ENCODE assay signal across 8 cellular contexts in the genomic region with DNA sequence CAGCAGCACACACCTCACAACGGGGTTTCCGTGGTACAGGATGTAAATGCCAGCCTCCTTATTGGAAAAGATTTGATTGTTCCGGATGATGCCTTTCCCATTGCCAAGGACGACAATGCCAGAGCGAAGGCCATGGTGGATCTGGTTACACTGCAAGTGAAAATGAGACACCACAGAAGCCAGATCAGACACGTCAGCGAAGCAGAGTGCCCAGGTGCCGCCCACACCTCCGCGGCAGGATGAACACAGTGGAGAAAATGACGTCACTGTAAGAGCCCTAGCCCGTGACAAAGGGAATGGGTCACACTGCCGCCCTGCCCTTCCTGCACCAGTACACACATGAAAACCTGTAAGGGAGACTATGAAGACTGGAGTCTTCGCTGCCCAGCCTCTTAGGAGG. TPM values are rescaled to one million over a fixed set of nuclear protein-coding genes. Genes with fewer than 3 reads are reported as not detected.
A peak's percentile ranks its signal among the peaks of the same experiment; 100 is the strongest.
DNase-seq lines count a peak whose midpoint lies in the region; ATAC-seq and TF ChIP-seq lines count a peak whose summit lies in the region.

No MANE protein-coding gene starts in this region.

- no peaks in the 10 kb centered on the region for H3K9me3 Mint-ChIP-seq in activated T-helper 1 cell treated with anti-CD3 and anti-CD28 coated beads, Interleukin-12 subunit alpha, Interleukin-12 subunit beta, Interleukin-2, Interleukin-4 antibody, amounts not matched to agents 30 ng/mL and 10 ng/mL and 1 ng/mL, durations not matched to agents 14 hours and 24 hours and 36 hours

- H3K36me3 ChIP-seq in osteoblast (ENCODE audit: insufficient read depth, low read length) (peaks cover 13% of the 10 kb centered on the region), upper lobe of right lung (peaks cover 20% of the 10 kb centered on the region), A673 (ENCODE audit: insufficient read depth, low read length, poor library complexity, severe bottlenecking) (peaks cover 5% of the 10 kb centered on the region)

- ATAC-seq in upper lobe of right lung: no peak

- DNase-seq in GM19240 (ENCODE audit: insufficient read length, low spot score): peak; percentile 55
- DNase-seq in NCI-H2029 treated with DMSO at 0.1 percent for 48 hours (lab: John Stamatoyannopoulos, UW): peak; percentile 88
- DNase-seq in activated T-helper 1 cell treated with anti-CD3 and anti-CD28 coated beads, Interleukin-12 subunit alpha, Interleukin-12 subunit beta, Interleukin-2, Interleukin-4 antibody, amounts not matched to agents 30 ng/mL and 10 ng/mL and 1 ng/mL, durations not matched to agents 14 hours and 24 hours and 36 hours (ENCODE audit: low spot score): peak; percentile 9
- DNase-seq in osteoblast (ENCODE audit: insufficient read length, low spot score, missing footprints): peak; percentile 52
- DNase-seq in Ammon's horn (ENCODE audit: low spot score): no peak
- no peak for DNase-seq in upper lobe of right lung
- no peak for DNase-seq in Kasumi-1 (lab: John Stamatoyannopoulos, UW)
- no peak for DNase-seq in A673 (ENCODE audit: low spot score)

- H3K4me3 ChIP-seq in osteoblast (ENCODE audit: insufficient read depth, low read length): no peak overlapping the region
- H3K4me3 ChIP-seq in upper lobe of right lung: no peak overlapping the region
- H3K4me3 ChIP-seq in A673 (ENCODE audit: low read depth, low read length, poor library complexity, severe bottlenecking): no peak overlapping the region

- no peaks in the 10 kb centered on the region for H4K20me1 ChIP-seq in osteoblast (ENCODE audit: insufficient read depth, low read length)

- H3K27ac ChIP-seq in osteoblast (ENCODE audit: low read depth, low read length) (peak overlapping the region; percentile 51), upper lobe of right lung (no peak overlapping the region), A673 (ENCODE audit: low read depth, low read length, poor library complexity, severe bottlenecking) (no peak overlapping the region)

- H3K27me3 ChIP-seq in osteoblast (ENCODE audit: insufficient read depth, low read length) (no peaks in the 10 kb centered on the region), upper lobe of right lung (no peaks in the 10 kb centered on the region), A673 (replicated peaks; ENCODE audit: insufficient read depth, low read depth, low read length, poor library complexity) (no peaks in the 10 kb centered on the region)

- peaks cover 5% of the 10 kb centered on the region for H3K4me1 Mint-ChIP-seq in activated T-helper 1 cell treated with anti-CD3 and anti-CD28 coated beads, Interleukin-12 subunit alpha, Interleukin-12 subunit beta, Interleukin-2, Interleukin-4 antibody, amounts not matched to agents 30 ng/mL and 10 ng/mL and 1 ng/mL, durations not matched to agents 14 hours and 24 hours and 36 hours (ENCODE audit: low read depth)

- POLR2A ChIA-PET in A673 (lab: Charles Lee; ENCODE audit: low non-redundant PET): no interaction called here

- H3K27me3 Mint-ChIP-seq in activated T-helper 1 cell treated with anti-CD3 and anti-CD28 coated beads, Interleukin-12 subunit alpha, Interleukin-12 subunit beta, Interleukin-2, Interleukin-4 antibody, amounts not matched to agents 30 ng/mL and 10 ng/mL and 1 ng/mL, durations not matched to agents 14 hours and 24 hours and 36 hours (ENCODE audit: insufficient read depth): no peaks in the 10 kb centered on the region

- no peaks in the 10 kb centered on the region for H3K36me3 Mint-ChIP-seq in activated T-helper 1 cell treated with anti-CD3 and anti-CD28 coated beads, Interleukin-12 subunit alpha, Interleukin-12 subunit beta, Interleukin-2, Interleukin-4 antibody, amounts not matched to agents 30 ng/mL and 10 ng/mL and 1 ng/mL, durations not matched to agents 14 hours and 24 hours and 36 hours (ENCODE audit: low read depth)

- BruUV-seq in A673 (replicated peaks; lab: Mats Ljungman, UMichigan): no TSS peak

- intact Hi-C loops in activated T-helper 1 cell treated with anti-CD3 and anti-CD28 coated beads, Interleukin-12 subunit alpha, Interleukin-12 subunit beta, Interleukin-2, Interleukin-4 antibody, amounts not matched to agents 30 ng/mL and 10 ng/mL and 1 ng/mL, durations not matched to agents 14 hours and 24 hours and 36 hours (cut with micrococcal nuclease): no loop called here
- intact Hi-C loops in upper lobe of right lung (cut with DNase I) (no loop called here), A673 (cut with micrococcal nuclease; ENCODE audit: unreplicated experiment) (loop anchor here (5.0 kb wide), 1 partner anchor 47 kb away; no protein-coding TSS in a partner anchor)

- H3K4me1 ChIP-seq in osteoblast (ENCODE audit: insufficient read depth, low read length) (peaks cover 7% of the 10 kb centered on the region), upper lobe of right lung (no peaks in the 10 kb centered on the region), A673 (ENCODE audit: insufficient read depth, low read length, poor library complexity, severe bottlenecking) (no peaks in the 10 kb centered on the region)

- H3K4me3 Mint-ChIP-seq in activated T-helper 1 cell treated with anti-CD3 and anti-CD28 coated beads, Interleukin-12 subunit alpha, Interleukin-12 subunit beta, Interleukin-2, Interleukin-4 antibody, amounts not matched to agents 30 ng/mL and 10 ng/mL and 1 ng/mL, durations not matched to agents 14 hours and 24 hours and 36 hours: no peak overlapping the region

- H3K27ac Mint-ChIP-seq in activated T-helper 1 cell treated with anti-CD3 and anti-CD28 coated beads, Interleukin-12 subunit alpha, Interleukin-12 subunit beta, Interleukin-2, Interleukin-4 antibody, amounts not matched to agents 30 ng/mL and 10 ng/mL and 1 ng/mL, durations not matched to agents 14 hours and 24 hours and 36 hours: peak overlapping the region; percentile 67

- no peaks in the 10 kb centered on the region for H3K9me3 ChIP-seq in osteoblast (ENCODE audit: low read depth, low read length)
- no peaks in the 10 kb centered on the region for H3K9me3 ChIP-seq in upper lobe of right lung
- H3K9me3 ChIP-seq in A673 (ENCODE audit: low read depth, low read length, poor library complexity, severe bottlenecking): no peaks in the 10 kb centered on the region

- peak overlapping the region; percentile 34 for H3K4me2 ChIP-seq in osteoblast (ENCODE audit: insufficient read depth, low read length)

- CTCF ChIA-PET in A673 (lab: Charles Lee): no interaction called here

- no peaks in the 10 kb centered on the region for H3K79me2 ChIP-seq in osteoblast (ENCODE audit: insufficient read depth, low read length)

- no peak for TF ChIP-seq CTCF in osteoblast (IDR thresholded peaks at IDR 0.05; ENCODE audit: extremely low read depth, low read depth, low read length)
- no peak for TF ChIP-seq CTCF in upper lobe of right lung (IDR thresholded peaks at IDR 0.05)
- TF ChIP-seq CTCF in A673 (conservative IDR thresholded peaks at IDR 0.05; ENCODE audit: low read depth, low read length): no peak

- peak overlapping the region; percentile 26 for H2AFZ ChIP-seq in osteoblast (ENCODE audit: low read length)

RNA-seq across cellular contexts. Expression of gene POLR1E, which starts 43.4 kb away (rescaled TPM):
- total RNA-seq in activated T-helper 1 cell treated with anti-CD3 and anti-CD28 coated beads, Interleukin-12 subunit alpha, Interleukin-12 subunit beta, Interleukin-2, Interleukin-4 antibody, amounts not matched to agents 30 ng/mL and 10 ng/mL and 1 ng/mL, durations not matched to agents 14 hours and 24 hours and 36 hours: 59.8 and 61.0 TPM in 2 replicates
- total RNA-seq in osteoblast (25.3 and 33.3 TPM in 2 replicates), upper lobe of right lung (16.6 TPM), A673 (2021) (55.1 and 68.8 TPM in 2 replicates)

RNA-seq across cellular contexts. Expression of gene FBXO10, which starts 47.1 kb away (rescaled TPM):
- 2.3 and 2.9 TPM in 2 replicates for total RNA-seq in activated T-helper 1 cell treated with anti-CD3 and anti-CD28 coated beads, Interleukin-12 subunit alpha, Interleukin-12 subunit beta, Interleukin-2, Interleukin-4 antibody, amounts not matched to agents 30 ng/mL and 10 ng/mL and 1 ng/mL, durations not matched to agents 14 hours and 24 hours and 36 hours
- 27.7 and 28.6 TPM in 2 replicates for total RNA-seq in osteoblast
- 8.0 TPM for total RNA-seq in upper lobe of right lung
- 14.5 and 15.0 TPM in 2 replicates for total RNA-seq in A673 (2021)

Comparison
In these comparisons a context has a peak if more than half of its experiments do, and no peak if none do; other contexts are left out.
1. DNase-seq: peak in GM19240 (single experiment), NCI-H2029 treated with DMSO at 0.1 percent for 48 hours (single experiment), activated T-helper 1 cell treated with anti-CD3 and anti-CD28 coated beads, Interleukin-12 subunit alpha, Interleukin-12 subunit beta, Interleukin-2, Interleukin-4 antibody, amounts not matched to agents 30 ng/mL and 10 ng/mL and 1 ng/mL, durations not matched to agents 14 hours and 24 hours and 36 hours (single experiment) and osteoblast (single experiment); none in Ammon's horn (single experiment), upper lobe of right lung (single experiment), Kasumi-1 (0 of 2) and A673 (single experiment).